Comparison of ENCODE assay signal across 25 cellular contexts in the genomic region with DNA sequence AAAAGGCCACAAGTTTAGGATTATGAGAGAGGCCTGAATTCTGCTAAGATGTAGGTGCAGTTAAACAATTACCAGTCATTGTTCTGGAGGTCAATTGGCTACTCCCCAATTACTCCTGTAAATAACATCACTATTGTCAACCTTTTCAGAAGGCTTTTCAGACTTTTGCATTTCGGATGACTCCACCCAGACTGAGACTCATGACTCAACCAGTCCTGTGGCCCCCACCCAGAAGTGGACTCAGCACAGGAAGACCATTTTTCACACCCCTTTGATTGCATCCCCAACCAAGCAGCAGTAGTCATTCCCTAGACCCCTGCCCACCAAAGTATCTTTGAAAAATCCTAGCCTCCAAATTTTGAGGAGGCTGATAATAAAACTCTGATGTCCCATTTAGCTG.
DNase-seq lines count a peak whose midpoint lies in the region; ATAC-seq and TF ChIP-seq lines count a peak whose summit lies in the region.
"Had no signal": no experiment of that assay in that cellular context is flagged by ENCODE, and none has a peak within 500 bp of the region (broad histone marks: within the 10 kb centered on the region; RNA-seq: fewer than 3 reads in every experiment).

No MANE protein-coding gene starts in this region.

- H3K4me3 ChIP-seq in endodermal cell (ENCODE audit: low read length), result no peak overlapping the region
- no peak overlapping the region for H3K4me3 ChIP-seq in PC-3 (ENCODE audit: low read length)
- H3K4me3 ChIP-seq: GM23248, HAP-1 had no signal

- no peaks in the 10 kb centered on the region for H3K27me3 Mint-ChIP-seq in endodermal cell (ENCODE audit: insufficient read depth)

- no peaks in the 10 kb centered on the region for H3F3A ChIP-seq in PC-3 (ENCODE audit: low read length, unreplicated experiment)

- intact Hi-C loops in PC-3 (cut with micrococcal nuclease), result loop anchor here (5.0 kb wide), 2 partner anchors 67 to 382 kb away; no protein-coding TSS in a partner anchor

- no peak overlapping the region for H3K9ac ChIP-seq in endodermal cell (ENCODE audit: extremely low read depth, low read length, poor library complexity, severe bottlenecking)
- H3K9ac ChIP-seq in PC-3 (ENCODE audit: low read length), result no peak overlapping the region
- H3K9ac ChIP-seq: GM23248 had no signal

- H3K4me3 Mint-ChIP-seq in endodermal cell, result no peak overlapping the region
- H3K4me3 Mint-ChIP-seq: CD14-positive monocyte, HFFc6 had no signal

- no peaks in the 10 kb centered on the region for H3K27me3 ChIP-seq in endodermal cell (ENCODE audit: control insufficient read depth, insufficient read depth, low read length, poor library complexity, severe bottlenecking)
- H3K27me3 ChIP-seq in PC-3 (ENCODE audit: low read length), result no peaks in the 10 kb centered on the region
- H3K27me3 ChIP-seq: BE2C had no signal

- H3K9me2 ChIP-seq in PC-3 (replicated peaks; ENCODE audit: low read length), result no peaks in the 10 kb centered on the region

- TF ChIP-seq CTCF in VCaP (conservative IDR thresholded peaks at IDR 0.05), result no peak
- no peak for TF ChIP-seq CTCF in endodermal cell (conservative IDR thresholded peaks at IDR 0.05)
- TF ChIP-seq CTCF in PC-3 (conservative IDR thresholded peaks at IDR 0.05; ENCODE audit: low read depth, low read length), result no peak

- BruUV-seq in PC-3 (replicated peaks; lab: Mats Ljungman, UMichigan), result no TSS peak

- no peak overlapping the region for H2AFZ ChIP-seq in PC-3 (ENCODE audit: low read length)
- H2AFZ ChIP-seq: GM23248 had no signal

- WGBS in endodermal cell (ENCODE audit: insufficient coverage in 1 of 2, insufficient read length in 1 of 2), 2 experiments, result 67 to 88% methylated on average over 1 of the region's 1 CpG

- peaks cover 83% of the 10 kb centered on the region for H3K4me1 Mint-ChIP-seq in endodermal cell

- no peak for ATAC-seq in PC-3

- peaks cover 19% of the 10 kb centered on the region for H3K36me3 Mint-ChIP-seq in endodermal cell (ENCODE audit: low read depth)

- H3K36me3 ChIP-seq in endodermal cell (ENCODE audit: control insufficient read depth, insufficient read depth, low read length), result peaks cover 15% of the 10 kb centered on the region
- H3K36me3 ChIP-seq in PC-3 (ENCODE audit: low read depth, low read length), result no peaks in the 10 kb centered on the region; the same call in 1 of the 2 replicates
- H3K36me3 ChIP-seq: BE2C, HAP-1 had no signal

- peak overlapping the region; percentile 53 for H3K27ac Mint-ChIP-seq in endodermal cell
- H3K27ac Mint-ChIP-seq: HFFc6 had no signal

- H3K4me2 ChIP-seq in PC-3 (ENCODE audit: low read length), result no peak overlapping the region

- H3K79me2 ChIP-seq in PC-3 (ENCODE audit: low read length), result no peaks in the 10 kb centered on the region

- H3K9me3 ChIP-seq in endodermal cell (ENCODE audit: control insufficient read depth, low read length) (no peaks in the 10 kb centered on the region), PC-3 (ENCODE audit: low read length) (no peaks in the 10 kb centered on the region)
- H3K9me3 ChIP-seq: BE2C, HAP-1 had no signal

- peak overlapping the region; percentile 99; the same call in 1 of the 2 replicates for H3K27ac ChIP-seq in VCaP
- H3K27ac ChIP-seq in endodermal cell (ENCODE audit: low read depth, low read length), result no peak overlapping the region
- peak overlapping the region; percentile 84 for H3K27ac ChIP-seq in substantia nigra (ENCODE audit: low read depth, low read length, poor library complexity, severe bottlenecking)
- no peak overlapping the region for H3K27ac ChIP-seq in PC-3 (ENCODE audit: low read length)
- H3K27ac ChIP-seq: GM23248 had no signal

- H3K4me1 ChIP-seq in endodermal cell (ENCODE audit: control insufficient read depth, insufficient read depth, low read length), result peaks cover 34% of the 10 kb centered on the region
- H3K4me1 ChIP-seq in PC-3 (ENCODE audit: insufficient read depth, low read length), result peaks cover 13% of the 10 kb centered on the region
- H3K4me1 ChIP-seq: BE2C had no signal

- CTCF ChIA-PET in PC-3 (lab: Charles Lee), result no interaction called here

- DNase-seq in NCI-H748 (lab: John Stamatoyannopoulos, UW; ENCODE audit: unreplicated experiment) (peak; percentile 10), NCI-H748 treated with DMSO at 0.1 percent for 48 hours (lab: John Stamatoyannopoulos, UW) (no peak), endodermal cell (no peak), substantia nigra (lab: John Stamatoyannopoulos, UW) (no peak), PC-3 (no peak), cerebellar cortex (ENCODE audit: low spot score) (no peak), iPS-NIHi11 (ENCODE audit: low spot score) (no peak)
- DNase-seq: 8988T, ACHN, BE2C, DMS153, GM23248, HFFc6, KBM-7, MV-4-11, NCI-H1105 treated with DMSO at 0.1 percent for 48 hours, NCI-H146, NCI-H1930, NCI-H446, NCI-H524 treated with DMSO at 0.1 percent for 48 hours, RPMI8226, SHP77 had no signal

- H4K20me1 ChIP-seq in PC-3 (ENCODE audit: low read length), result no peaks in the 10 kb centered on the region

- POLR2A ChIA-PET in PC-3 (lab: Charles Lee; ENCODE audit: unreplicated experiment), result no interaction called here

- no peaks in the 10 kb centered on the region for H3K9me3 Mint-ChIP-seq in endodermal cell
- H3K9me3 Mint-ChIP-seq: CD14-positive monocyte, HFFc6 had no signal

Comparison
In these comparisons a context has a peak if more than half of its experiments do, and no peak if none do; other contexts are left out.
1. H3K27ac ChIP-seq: peak in VCaP (single experiment) and substantia nigra (single experiment); none in endodermal cell (single experiment) and PC-3 (single experiment).